Comparison of ENCODE assay signal across 22 cellular contexts in genomic region chr1:161908264-161908663, GRCh38.
"Had no signal": no experiment of that assay in that cellular context is flagged by ENCODE, and none has a peak within 500 bp of the region (broad histone marks: within the 10 kb centered on the region; RNA-seq: fewer than 3 reads in every experiment).

No MANE protein-coding gene starts in this region.

- H3K27me3 ChIP-seq: SJSA1 had no signal

- H3K27me3 Mint-ChIP-seq: IgD-negative memory B cell had no signal

- FAIRE-seq: RCC 7860 had no signal

- H3K27ac ChIP-seq: SK-N-MC had no signal

- H3K36me3 Mint-ChIP-seq: IgD-negative memory B cell had no signal

- H3K4me3 ChIP-seq: SJSA1, SK-N-MC had no signal

- H3K27ac Mint-ChIP-seq: IgD-negative memory B cell had no signal

- DNase-seq: KBM-7, MV-4-11, NCI-H1048, NCI-H1105, NCI-H1417, NCI-H1436 treated with DMSO at 0.1 percent for 48 hours, NCI-H1694, NCI-H187 treated with DMSO at 0.1 percent for 48 hours, NCI-H2029 treated with DMSO at 0.1 percent for 48 hours, NCI-H2171 treated with DMSO at 0.1 percent for 48 hours, NCI-H345, NCI-H446 treated with DMSO at 0.1 percent for 48 hours, NCI-H524, NCI-H69, NCI-H774, Right ventricle myocardium superior, RPMI8226, SIG-M5 had no signal

- H3K9me3 Mint-ChIP-seq: IgD-negative memory B cell had no signal

- H3K4me3 Mint-ChIP-seq: IgD-negative memory B cell had no signal

- H3K9me3 ChIP-seq: SJSA1 had no signal
